9 cellular contexts compared by ENCODE assay signal in the genomic region with DNA sequence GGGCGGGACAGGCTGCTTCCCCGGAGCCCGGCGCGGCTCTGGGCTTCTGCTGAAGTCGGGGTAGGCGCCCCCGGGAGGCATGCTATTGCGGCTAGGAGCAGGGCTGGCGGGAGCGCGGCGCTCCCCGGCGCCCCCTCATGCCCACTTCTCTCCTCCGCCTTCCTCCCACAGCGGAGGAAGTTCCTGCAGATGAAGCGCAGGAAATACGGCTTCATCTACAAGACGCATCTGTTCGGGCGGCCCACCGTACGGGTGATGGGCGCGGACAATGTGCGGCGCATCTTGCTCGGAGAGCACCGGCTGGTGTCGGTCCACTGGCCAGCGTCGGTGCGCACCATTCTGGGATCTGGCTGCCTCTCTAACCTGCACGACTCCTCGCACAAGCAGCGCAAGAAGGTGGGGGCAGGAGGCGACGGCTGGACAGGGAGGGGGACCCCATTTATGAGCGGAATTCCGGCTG. TPM values are rescaled to one million over a fixed set of nuclear protein-coding genes. Genes with fewer than 3 reads are reported as not detected.
A peak's percentile ranks its signal among the peaks of the same experiment; 100 is the strongest.
DNase-seq lines count a peak whose midpoint lies in the region; ATAC-seq lines count a peak whose summit lies in the region.
"Had no signal": no experiment of that assay in that cellular context is flagged by ENCODE, and none has a peak within 500 bp of the region (broad histone marks: within the 10 kb centered on the region; RNA-seq: fewer than 3 reads in every experiment).

No MANE protein-coding gene starts in this region.

- POLR2A ChIA-PET in activated naive CD8-positive, alpha-beta T cell treated with anti-CD3 and anti-CD28 coated beads, Interleukin-2, amount 10 ng/mL, durations not matched to agents 7 days and 5 days (lab: Charles Lee) = no interaction called here

- peak overlapping the region; percentile 3 for H3K27ac Mint-ChIP-seq in activated naive CD8-positive, alpha-beta T cell treated with anti-CD3 and anti-CD28 coated beads, Interleukin-2, amount 10 ng/mL, durations not matched to agents 7 days and 5 days

- no peaks in the 10 kb centered on the region for H3K36me3 Mint-ChIP-seq in activated naive CD8-positive, alpha-beta T cell treated with anti-CD3 and anti-CD28 coated beads, Interleukin-2, amount 10 ng/mL, durations not matched to agents 7 days and 5 days

- H3K9me3 ChIP-seq in muscle layer of duodenum (ENCODE audit: control insufficient read depth in 1 of 2, low read length in 2 of 2) = no peaks in the 10 kb centered on the region

- no peaks in the 10 kb centered on the region for H3K36me3 ChIP-seq in muscle layer of duodenum (ENCODE audit: control insufficient read depth in 1 of 2, insufficient read depth in 2 of 2, low read length in 2 of 2)

- H3K4me3 Mint-ChIP-seq in activated naive CD8-positive, alpha-beta T cell treated with anti-CD3 and anti-CD28 coated beads, Interleukin-2, amount 10 ng/mL, durations not matched to agents 7 days and 5 days = peak overlapping the region; percentile 84

- peak overlapping the region; percentile 60 for H3K4me3 ChIP-seq in Jurkat, Clone E6-1 (ENCODE audit: low read length)
- H3K4me3 ChIP-seq in muscle layer of duodenum (ENCODE audit: low read depth in 1 of 2, low read length in 2 of 2) = peak overlapping the region; percentile 26 to 60

- peaks cover 77% of the 10 kb centered on the region for H3K27me3 Mint-ChIP-seq in activated naive CD8-positive, alpha-beta T cell treated with anti-CD3 and anti-CD28 coated beads, Interleukin-2, amount 10 ng/mL, durations not matched to agents 7 days and 5 days

- no peak overlapping the region for H3K27ac ChIP-seq in muscle layer of duodenum (ENCODE audit: low read length)

- H3K4me1 Mint-ChIP-seq in activated naive CD8-positive, alpha-beta T cell treated with anti-CD3 and anti-CD28 coated beads, Interleukin-2, amount 10 ng/mL, durations not matched to agents 7 days and 5 days = peaks cover 25% of the 10 kb centered on the region

- in situ Hi-C loops in Caki2 (cut with HindIII; ENCODE audit: low pct_unique_long_range_greater_than_20kb, low sequenced_read_pairs) = no loop called here

- H3K9me3 Mint-ChIP-seq in activated naive CD8-positive, alpha-beta T cell treated with anti-CD3 and anti-CD28 coated beads, Interleukin-2, amount 10 ng/mL, durations not matched to agents 7 days and 5 days = no peaks in the 10 kb centered on the region

- H3K27me3 ChIP-seq in muscle layer of duodenum (ENCODE audit: low read depth, low read length) = peaks cover 46% of the 10 kb centered on the region

- H3K4me1 ChIP-seq in muscle layer of duodenum (ENCODE audit: control insufficient read depth in 1 of 2, insufficient read depth in 2 of 2, low read length in 2 of 2) = peaks cover 0 to 39% of the 10 kb centered on the region in 2 donors

- DNase-seq in Caki2 (ENCODE audit: low read depth) (peak; percentile 31), C1 segment of cervical spinal cord (lab: John Stamatoyannopoulos, UW) (no peak)
- DNase-seq in Jurkat, Clone E6-1 (ENCODE audit: low read depth, low spot score) = peak; percentile 69
- DNase-seq in activated naive CD8-positive, alpha-beta T cell treated with anti-CD3 and anti-CD28 coated beads, Interleukin-2, amount 10 ng/mL, durations not matched to agents 7 days and 5 days = no peak
- no peak for DNase-seq in central memory CD4-positive, alpha-beta T cell
- DNase-seq in stimulated activated CD4-positive, alpha-beta T cell treated with anti-CD3 and anti-CD28 coated beads, Interleukin-2, amount 100 ng/mL, for 48 hours = no peak
- no peak for DNase-seq in activated CD4-positive, alpha-beta T cell treated with anti-CD3 and anti-CD28 coated beads, Interleukin-2, amount 50 U/mL, for 4 hours

- peak; percentile 32 for ATAC-seq in activated naive CD8-positive, alpha-beta T cell treated with anti-CD3 and anti-CD28 coated beads, Interleukin-2, amount 10 ng/mL, durations not matched to agents 7 days and 5 days (ENCODE audit: low read depth)

RNA-seq across cellular contexts. Expression of gene CYP26A1, which starts 0.5 kb away (rescaled TPM):
- total RNA-seq in Caki2 (2014; rRNA removed; shearing (Covaris generic); ENCODE audit: low replicate concordance) = not detected in 2 replicates
- 16.4 TPM for polyA plus RNA-seq in Jurkat, Clone E6-1 (2012; ENCODE audit: insufficient read depth, insufficient read length)
- under 1 TPM in 1 of 2 experiments, not detected in 1; 0.31 TPM for total RNA-seq in activated naive CD8-positive, alpha-beta T cell treated with anti-CD3 and anti-CD28 coated beads, Interleukin-2, amount 10 ng/mL, durations not matched to agents 7 days and 5 days
- total RNA-seq: glomerular endothelial cell had no signal

RNA-seq across cellular contexts. Expression of gene CYP26C1, which starts 13.6 kb away (rescaled TPM):
- total RNA-seq in Caki2 (2014; rRNA removed; shearing (Covaris generic); ENCODE audit: low replicate concordance) = not detected in 2 replicates
- polyA plus RNA-seq in Jurkat, Clone E6-1 (2012; ENCODE audit: insufficient read depth, insufficient read length) = not detected
- total RNA-seq in activated naive CD8-positive, alpha-beta T cell treated with anti-CD3 and anti-CD28 coated beads, Interleukin-2, amount 10 ng/mL, durations not matched to agents 7 days and 5 days = under 1 TPM in 1 of 2 experiments, not detected in 1; 0.17 TPM

Comparison
In these comparisons a context has a peak if more than half of its experiments do, and no peak if none do; other contexts are left out.
1. DNase-seq: peak in Caki2 (single experiment) and Jurkat, Clone E6-1 (single experiment); none in activated naive CD8-positive, alpha-beta T cell treated with anti-CD3 and anti-CD28 coated beads, Interleukin-2, amount 10 ng/mL, durations not matched to agents 7 days and 5 days (single experiment), central memory CD4-positive, alpha-beta T cell (single experiment), stimulated activated CD4-positive, alpha-beta T cell treated with anti-CD3 and anti-CD28 coated beads, Interleukin-2, amount 100 ng/mL, for 48 hours (0 of 2), C1 segment of cervical spinal cord (0 of 14) and activated CD4-positive, alpha-beta T cell treated with anti-CD3 and anti-CD28 coated beads, Interleukin-2, amount 50 U/mL, for 4 hours (0 of 2).